ENCODE assay signal across 1 cellular context in the genomic region with DNA sequence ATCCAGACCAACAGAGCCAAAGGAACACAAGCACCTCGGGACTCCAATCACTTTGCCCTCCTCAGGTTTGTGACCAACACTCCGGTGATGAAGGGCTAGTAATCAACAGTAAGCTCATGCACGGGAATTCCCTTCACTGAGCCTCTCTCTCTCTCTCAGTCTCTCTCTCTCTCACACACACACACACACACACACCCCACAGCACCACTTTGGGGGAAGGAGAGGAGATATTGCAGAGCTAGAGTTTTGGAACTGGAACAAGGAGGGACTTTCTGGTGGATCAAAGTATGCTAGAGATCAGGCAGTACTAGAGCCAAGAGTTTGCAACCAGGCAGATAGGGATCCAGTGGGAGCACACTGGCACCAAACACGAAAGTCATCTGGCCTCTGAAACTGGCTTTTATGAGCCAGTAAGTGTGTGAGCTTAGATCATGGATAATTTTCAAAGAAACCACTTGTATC.
TF ChIP-seq lines count a peak whose summit lies in the region.

No MANE protein-coding gene starts in this region.

TF ChIP-seq in HepG2, 621 proteins besides CTCF, POLR2A, EP300 and RAD21 (continued from another document):
- TF ChIP-seq, protein P1, sequence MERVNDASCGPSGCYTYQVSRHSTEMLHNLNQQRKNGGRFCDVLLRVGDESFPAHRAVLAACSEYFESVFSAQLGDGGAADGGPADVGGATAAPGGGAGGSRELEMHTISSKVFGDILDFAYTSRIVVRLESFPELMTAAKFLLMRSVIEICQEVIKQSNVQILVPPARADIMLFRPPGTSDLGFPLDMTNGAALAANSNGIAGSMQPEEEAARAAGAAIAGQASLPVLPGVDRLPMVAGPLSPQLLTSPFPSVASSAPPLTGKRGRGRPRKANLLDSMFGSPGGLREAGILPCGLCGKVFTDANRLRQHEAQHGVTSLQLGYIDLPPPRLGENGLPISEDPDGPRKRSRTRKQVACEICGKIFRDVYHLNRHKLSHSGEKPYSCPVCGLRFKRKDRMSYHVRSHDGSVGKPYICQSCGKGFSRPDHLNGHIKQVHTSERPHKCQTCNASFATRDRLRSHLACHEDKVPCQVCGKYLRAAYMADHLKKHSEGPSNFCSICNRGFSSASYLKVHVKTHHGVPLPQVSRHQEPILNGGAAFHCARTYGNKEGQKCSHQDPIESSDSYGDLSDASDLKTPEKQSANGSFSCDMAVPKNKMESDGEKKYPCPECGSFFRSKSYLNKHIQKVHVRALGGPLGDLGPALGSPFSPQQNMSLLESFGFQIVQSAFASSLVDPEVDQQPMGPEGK (CRISPR knock-in tag; IDR thresholded peaks at IDR 0.05): no peak
- TF ChIP-seq, protein P2, sequence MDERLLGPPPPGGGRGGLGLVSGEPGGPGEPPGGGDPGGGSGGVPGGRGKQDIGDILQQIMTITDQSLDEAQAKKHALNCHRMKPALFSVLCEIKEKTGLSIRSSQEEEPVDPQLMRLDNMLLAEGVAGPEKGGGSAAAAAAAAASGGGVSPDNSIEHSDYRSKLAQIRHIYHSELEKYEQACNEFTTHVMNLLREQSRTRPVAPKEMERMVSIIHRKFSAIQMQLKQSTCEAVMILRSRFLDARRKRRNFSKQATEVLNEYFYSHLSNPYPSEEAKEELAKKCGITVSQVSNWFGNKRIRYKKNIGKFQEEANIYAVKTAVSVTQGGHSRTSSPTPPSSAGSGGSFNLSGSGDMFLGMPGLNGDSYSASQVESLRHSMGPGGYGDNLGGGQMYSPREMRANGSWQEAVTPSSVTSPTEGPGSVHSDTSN (CRISPR knock-in tag; IDR thresholded peaks at IDR 0.05): no peak
- no peak for TF ChIP-seq MATR3 (CRISPR knock-in tag; IDR thresholded peaks at IDR 0.05)
- TF ChIP-seq DR1 (CRISPR knock-in tag; IDR thresholded peaks at IDR 0.05): no peak
- TF ChIP-seq SNAPC2 (CRISPR knock-in tag; IDR thresholded peaks at IDR 0.05): no peak
TF ChIP-seq in HepG2: peak in this region for 0.
